1 cellular context compared by ENCODE assay signal in genomic region chr3:183611326-183611725, GRCh38. TPM values are rescaled to one million over a fixed set of nuclear protein-coding genes. Genes with fewer than 3 reads are reported as not detected.
"Had no signal": no experiment of that assay in that cellular context is flagged by ENCODE, and none has a peak within 500 bp of the region (broad histone marks: within the 10 kb centered on the region; RNA-seq: fewer than 3 reads in every experiment).

No MANE protein-coding gene starts in this region.

RNA-seq across cellular contexts. Expression of gene KLHL6, which starts 55.8 kb away (rescaled TPM):
- polyA plus RNA-seq: fibroblast of lung had no signal
